Comparison of ENCODE assay signal across 3 cellular contexts in genomic region chr14:99247772-99248171, GRCh38.
TF ChIP-seq lines count a peak whose summit lies in the region.

No MANE protein-coding gene starts in this region.

TF ChIP-seq in WTC11, 78 proteins besides CTCF, POLR2A, EP300 and RAD21 (continues in another document):
- TF ChIP-seq ETV6 (CRISPR knock-in tag; IDR thresholded peaks at IDR 0.05) (no peak), ZNF416 (CRISPR knock-in tag; IDR thresholded peaks at IDR 0.05) (no peak), CBFB (CRISPR knock-in tag; IDR thresholded peaks at IDR 0.05; ENCODE audit: low read depth) (no peak), ZNF281 (CRISPR knock-in tag; IDR thresholded peaks at IDR 0.05) (no peak), CREB1 (CRISPR knock-in tag; IDR thresholded peaks at IDR 0.05) (no peak), ATF1 (CRISPR knock-in tag; IDR thresholded peaks at IDR 0.05) (no peak), FOXP4 (CRISPR knock-in tag; IDR thresholded peaks at IDR 0.05) (no peak)
- TF ChIP-seq, protein P1, sequence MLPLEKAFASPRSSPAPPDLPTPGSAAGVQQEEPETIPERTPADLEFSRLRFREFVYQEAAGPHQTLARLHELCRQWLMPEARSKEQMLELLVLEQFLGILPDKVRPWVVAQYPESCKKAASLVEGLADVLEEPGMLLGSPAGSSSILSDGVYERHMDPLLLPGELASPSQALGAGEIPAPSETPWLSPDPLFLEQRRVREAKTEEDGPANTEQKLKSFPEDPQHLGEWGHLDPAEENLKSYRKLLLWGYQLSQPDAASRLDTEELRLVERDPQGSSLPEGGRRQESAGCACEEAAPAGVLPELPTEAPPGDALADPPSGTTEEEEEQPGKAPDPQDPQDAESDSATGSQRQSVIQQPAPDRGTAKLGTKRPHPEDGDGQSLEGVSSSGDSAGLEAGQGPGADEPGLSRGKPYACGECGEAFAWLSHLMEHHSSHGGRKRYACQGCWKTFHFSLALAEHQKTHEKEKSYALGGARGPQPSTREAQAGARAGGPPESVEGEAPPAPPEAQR (CRISPR knock-in tag; IDR thresholded peaks at IDR 0.05), result no peak
- TF ChIP-seq, protein P2, sequence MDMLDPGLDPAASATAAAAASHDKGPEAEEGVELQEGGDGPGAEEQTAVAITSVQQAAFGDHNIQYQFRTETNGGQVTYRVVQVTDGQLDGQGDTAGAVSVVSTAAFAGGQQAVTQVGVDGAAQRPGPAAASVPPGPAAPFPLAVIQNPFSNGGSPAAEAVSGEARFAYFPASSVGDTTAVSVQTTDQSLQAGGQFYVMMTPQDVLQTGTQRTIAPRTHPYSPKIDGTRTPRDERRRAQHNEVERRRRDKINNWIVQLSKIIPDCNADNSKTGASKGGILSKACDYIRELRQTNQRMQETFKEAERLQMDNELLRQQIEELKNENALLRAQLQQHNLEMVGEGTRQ (CRISPR knock-in tag; IDR thresholded peaks at IDR 0.05), result no peak
- TF ChIP-seq, protein P3, sequence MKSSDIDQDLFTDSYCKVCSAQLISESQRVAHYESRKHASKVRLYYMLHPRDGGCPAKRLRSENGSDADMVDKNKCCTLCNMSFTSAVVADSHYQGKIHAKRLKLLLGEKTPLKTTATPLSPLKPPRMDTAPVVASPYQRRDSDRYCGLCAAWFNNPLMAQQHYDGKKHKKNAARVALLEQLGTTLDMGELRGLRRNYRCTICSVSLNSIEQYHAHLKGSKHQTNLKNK (CRISPR knock-in tag; IDR thresholded peaks at IDR 0.05), result no peak

TF ChIP-seq in H1, 55 proteins besides CTCF, POLR2A, EP300 and RAD21:
- no peak for TF ChIP-seq FOSL1 (IDR thresholded peaks at IDR 0.05; ENCODE audit: insufficient read depth, low read depth, low read length)
- TF ChIP-seq TBP (IDR thresholded peaks at IDR 0.05; ENCODE audit: low read depth, low read length), result no peak
- TF ChIP-seq KDM5A (IDR thresholded peaks at IDR 0.05; ENCODE audit: low read length), result no peak
- TF ChIP-seq BRCA1 (IDR thresholded peaks at IDR 0.05; ENCODE audit: low read depth, low read length), result no peak
- TF ChIP-seq RFX5 (IDR thresholded peaks at IDR 0.05; ENCODE audit: borderline replicate concordance, low read depth, low read length), result no peak
- TF ChIP-seq CBX5 (IDR thresholded peaks at IDR 0.05; ENCODE audit: low read depth, low read length), result no peak
- no peak for TF ChIP-seq POU5F1 (IDR thresholded peaks at IDR 0.05; ENCODE audit: low read depth, low read length)
- TF ChIP-seq RXRA (IDR thresholded peaks at IDR 0.05; ENCODE audit: insufficient read depth, low read depth, low read length), result no peak
- TF ChIP-seq SUZ12 (IDR thresholded peaks at IDR 0.05; ENCODE audit: low read length), result no peak
- no peak for TF ChIP-seq TAF1 (IDR thresholded peaks at IDR 0.05; ENCODE audit: low read depth, low read length)
- no peak for TF ChIP-seq EGR1 (IDR thresholded peaks at IDR 0.05; ENCODE audit: borderline replicate concordance, low read depth, low read length)
- no peak for TF ChIP-seq CREB1 (IDR thresholded peaks at IDR 0.05)
- TF ChIP-seq CBX8 (IDR thresholded peaks at IDR 0.05; ENCODE audit: borderline replicate concordance, low read depth, low read length), result no peak
- no peak for TF ChIP-seq GTF2F1 (IDR thresholded peaks at IDR 0.05; ENCODE audit: borderline replicate concordance, low read depth, low read length)
TF ChIP-seq in H1: peak in this region for 0.

TF ChIP-seq in SK-N-SH treated with all-trans-retinoic acid at 6 μM for 48 hours, 23 proteins besides CTCF, POLR2A, EP300 and RAD21:
- TF ChIP-seq ARNTL (CRISPR knock-in tag; IDR thresholded peaks at IDR 0.05; ENCODE audit: borderline replicate concordance, low read depth) (no peak), ZNF8 (CRISPR knock-in tag; IDR thresholded peaks at IDR 0.05) (no peak), ZFP30 (CRISPR knock-in tag; IDR thresholded peaks at IDR 0.05) (no peak), PPARA (CRISPR knock-in tag; IDR thresholded peaks at IDR 0.05; ENCODE audit: borderline replicate concordance) (no peak)
- TF ChIP-seq, protein P4, sequence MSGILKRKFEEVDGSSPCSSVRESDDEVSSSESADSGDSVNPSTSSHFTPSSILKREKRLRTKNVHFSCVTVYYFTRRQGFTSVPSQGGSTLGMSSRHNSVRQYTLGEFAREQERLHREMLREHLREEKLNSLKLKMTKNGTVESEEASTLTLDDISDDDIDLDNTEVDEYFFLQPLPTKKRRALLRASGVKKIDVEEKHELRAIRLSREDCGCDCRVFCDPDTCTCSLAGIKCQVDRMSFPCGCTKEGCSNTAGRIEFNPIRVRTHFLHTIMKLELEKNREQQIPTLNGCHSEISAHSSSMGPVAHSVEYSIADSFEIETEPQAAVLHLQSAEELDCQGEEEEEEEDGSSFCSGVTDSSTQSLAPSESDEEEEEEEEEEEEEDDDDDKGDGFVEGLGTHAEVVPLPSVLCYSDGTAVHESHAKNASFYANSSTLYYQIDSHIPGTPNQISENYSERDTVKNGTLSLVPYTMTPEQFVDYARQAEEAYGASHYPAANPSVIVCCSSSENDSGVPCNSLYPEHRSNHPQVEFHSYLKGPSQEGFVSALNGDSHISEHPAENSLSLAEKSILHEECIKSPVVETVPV (CRISPR knock-in tag; IDR thresholded peaks at IDR 0.05), result no peak
